In the genomic region with DNA sequence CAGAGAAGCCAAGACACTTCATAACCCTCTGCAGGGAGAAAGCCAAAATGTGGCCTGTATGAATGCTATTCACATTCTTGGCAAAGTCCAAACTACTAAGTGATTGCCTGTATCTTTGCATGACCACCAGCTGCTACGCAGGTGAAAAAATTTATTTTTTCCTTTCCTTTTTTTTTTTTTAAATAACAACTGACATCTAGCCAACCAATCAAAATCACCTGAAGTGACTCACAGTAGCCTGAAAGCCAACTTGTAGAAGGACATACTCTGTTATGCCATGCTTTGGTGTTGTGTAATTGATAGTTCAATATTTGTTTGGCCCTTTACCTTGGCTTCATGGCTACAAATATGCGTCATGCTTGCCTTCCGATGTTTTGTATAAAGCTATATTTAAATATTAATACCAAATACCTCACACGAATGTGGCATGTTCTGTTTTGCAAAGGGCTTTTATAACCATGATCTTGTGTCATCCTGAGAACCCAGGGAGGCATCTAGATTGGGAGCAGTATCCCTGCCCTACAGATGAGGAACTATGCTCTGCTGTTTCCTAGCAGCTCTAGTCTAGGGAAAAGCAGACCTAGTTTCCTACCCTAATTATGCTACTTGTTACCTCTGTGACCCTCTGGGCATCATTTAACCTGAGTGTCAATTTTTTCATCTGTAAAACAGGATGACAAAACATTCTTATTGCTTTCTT, we compare ENCODE assay signal across 1 cellular context.
TF ChIP-seq lines count a peak whose summit lies in the region.

No MANE protein-coding gene starts in this region.

TF ChIP-seq in HepG2, 621 proteins besides CTCF, POLR2A, EP300 and RAD21 (continued from another document and continues in another):
- TF ChIP-seq, protein P1, sequence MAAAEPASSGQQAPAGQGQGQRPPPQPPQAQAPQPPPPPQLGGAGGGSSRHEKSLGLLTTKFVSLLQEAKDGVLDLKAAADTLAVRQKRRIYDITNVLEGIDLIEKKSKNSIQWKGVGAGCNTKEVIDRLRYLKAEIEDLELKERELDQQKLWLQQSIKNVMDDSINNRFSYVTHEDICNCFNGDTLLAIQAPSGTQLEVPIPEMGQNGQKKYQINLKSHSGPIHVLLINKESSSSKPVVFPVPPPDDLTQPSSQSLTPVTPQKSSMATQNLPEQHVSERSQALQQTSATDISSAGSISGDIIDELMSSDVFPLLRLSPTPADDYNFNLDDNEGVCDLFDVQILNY (CRISPR knock-in tag; conservative IDR thresholded peaks at IDR 0.05): no peak
- TF ChIP-seq ZNF816 (CRISPR knock-in tag; IDR thresholded peaks at IDR 0.05; ENCODE audit: borderline replicate concordance) (no peak), YEATS2 (CRISPR knock-in tag; IDR thresholded peaks at IDR 0.05; ENCODE audit: borderline replicate concordance) (no peak), TARDBP (CRISPR knock-in tag; IDR thresholded peaks at IDR 0.05) (no peak), AGO1 (IDR thresholded peaks at IDR 0.05; ENCODE audit: low read depth, low read length, poor library complexity, severe bottlenecking) (no peak), ZNF780A (CRISPR knock-in tag; IDR thresholded peaks at IDR 0.05) (no peak), ZFP1 (CRISPR knock-in tag; IDR thresholded peaks at IDR 0.05) (no peak), ZNF10 (CRISPR knock-in tag; IDR thresholded peaks at IDR 0.05; ENCODE audit: borderline replicate concordance, low read depth) (no peak), CHD2 (IDR thresholded peaks at IDR 0.05; ENCODE audit: low read depth, low read length) (no peak), ZNF121 (CRISPR knock-in tag; IDR thresholded peaks at IDR 0.05) (no peak), CHCHD3 (CRISPR knock-in tag; IDR thresholded peaks at IDR 0.05) (no peak), NPAS2 (CRISPR knock-in tag; IDR thresholded peaks at IDR 0.05; ENCODE audit: borderline replicate concordance) (no peak), PCBP1 (IDR thresholded peaks at IDR 0.05; ENCODE audit: borderline replicate concordance, low read depth, low read length) (no peak), SOX6 (IDR thresholded peaks at IDR 0.05) (no peak), SOX6 (CRISPR knock-in tag; IDR thresholded peaks at IDR 0.05) (peak; percentile 61), ATF7 (IDR thresholded peaks at IDR 0.05) (peak; percentile 76), ATF7 (CRISPR knock-in tag; IDR thresholded peaks at IDR 0.05) (no peak; the same call in 1 of the 2 replicates), STAG1 (CRISPR knock-in tag; IDR thresholded peaks at IDR 0.05) (no peak), ZNF788 (CRISPR knock-in tag; IDR thresholded peaks at IDR 0.05; ENCODE audit: borderline replicate concordance) (no peak), ZNF138 (CRISPR knock-in tag; IDR thresholded peaks at IDR 0.05; ENCODE audit: low read depth) (no peak), MAZ (IDR thresholded peaks at IDR 0.05; ENCODE audit: borderline replicate concordance, low read depth, low read length) (no peak), MAZ (CRISPR knock-in tag; IDR thresholded peaks at IDR 0.05; ENCODE audit: low read depth) (no peak), STAT5B (CRISPR knock-in tag; IDR thresholded peaks at IDR 0.05) (no peak), ZMAT3 (CRISPR knock-in tag; conservative IDR thresholded peaks at IDR 0.05) (no peak), TSC22D2 (CRISPR knock-in tag; IDR thresholded peaks at IDR 0.05; ENCODE audit: borderline replicate concordance) (no peak), ZNF329 (CRISPR knock-in tag; IDR thresholded peaks at IDR 0.05; ENCODE audit: low read depth) (no peak), ZSCAN30 (CRISPR knock-in tag; IDR thresholded peaks at IDR 0.05) (no peak), ZNF382 (CRISPR knock-in tag; IDR thresholded peaks at IDR 0.05; ENCODE audit: borderline replicate concordance) (no peak), MIER3 (CRISPR knock-in tag; IDR thresholded peaks at IDR 0.05; ENCODE audit: borderline replicate concordance) (peak; percentile 89; the same call in 1 of the 2 replicates), ZNF136 (CRISPR knock-in tag; IDR thresholded peaks at IDR 0.05; ENCODE audit: low read depth) (no peak), HNRNPLL (IDR thresholded peaks at IDR 0.05; ENCODE audit: low read depth, low read length, poor library complexity, severe bottlenecking) (no peak), ZNF484 (CRISPR knock-in tag; IDR thresholded peaks at IDR 0.05; ENCODE audit: borderline replicate concordance, low read depth) (no peak), ZNF776 (CRISPR knock-in tag; IDR thresholded peaks at IDR 0.05) (no peak), HIVEP1 (CRISPR knock-in tag; IDR thresholded peaks at IDR 0.05) (no peak), ZC3H13 (CRISPR knock-in tag; IDR thresholded peaks at IDR 0.05) (no peak), ZBTB3 (CRISPR knock-in tag; IDR thresholded peaks at IDR 0.05; ENCODE audit: borderline replicate concordance, low read depth) (no peak)
- TF ChIP-seq, protein P2, sequence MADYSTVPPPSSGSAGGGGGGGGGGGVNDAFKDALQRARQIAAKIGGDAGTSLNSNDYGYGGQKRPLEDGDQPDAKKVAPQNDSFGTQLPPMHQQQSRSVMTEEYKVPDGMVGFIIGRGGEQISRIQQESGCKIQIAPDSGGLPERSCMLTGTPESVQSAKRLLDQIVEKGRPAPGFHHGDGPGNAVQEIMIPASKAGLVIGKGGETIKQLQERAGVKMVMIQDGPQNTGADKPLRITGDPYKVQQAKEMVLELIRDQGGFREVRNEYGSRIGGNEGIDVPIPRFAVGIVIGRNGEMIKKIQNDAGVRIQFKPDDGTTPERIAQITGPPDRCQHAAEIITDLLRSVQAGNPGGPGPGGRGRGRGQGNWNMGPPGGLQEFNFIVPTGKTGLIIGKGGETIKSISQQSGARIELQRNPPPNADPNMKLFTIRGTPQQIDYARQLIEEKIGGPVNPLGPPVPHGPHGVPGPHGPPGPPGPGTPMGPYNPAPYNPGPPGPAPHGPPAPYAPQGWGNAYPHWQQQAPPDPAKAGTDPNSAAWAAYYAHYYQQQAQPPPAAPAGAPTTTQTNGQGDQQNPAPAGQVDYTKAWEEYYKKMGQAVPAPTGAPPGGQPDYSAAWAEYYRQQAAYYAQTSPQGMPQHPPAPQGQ (CRISPR knock-in tag; IDR thresholded peaks at IDR 0.05; ENCODE audit: borderline replicate concordance): no peak
- TF ChIP-seq, protein P3, sequence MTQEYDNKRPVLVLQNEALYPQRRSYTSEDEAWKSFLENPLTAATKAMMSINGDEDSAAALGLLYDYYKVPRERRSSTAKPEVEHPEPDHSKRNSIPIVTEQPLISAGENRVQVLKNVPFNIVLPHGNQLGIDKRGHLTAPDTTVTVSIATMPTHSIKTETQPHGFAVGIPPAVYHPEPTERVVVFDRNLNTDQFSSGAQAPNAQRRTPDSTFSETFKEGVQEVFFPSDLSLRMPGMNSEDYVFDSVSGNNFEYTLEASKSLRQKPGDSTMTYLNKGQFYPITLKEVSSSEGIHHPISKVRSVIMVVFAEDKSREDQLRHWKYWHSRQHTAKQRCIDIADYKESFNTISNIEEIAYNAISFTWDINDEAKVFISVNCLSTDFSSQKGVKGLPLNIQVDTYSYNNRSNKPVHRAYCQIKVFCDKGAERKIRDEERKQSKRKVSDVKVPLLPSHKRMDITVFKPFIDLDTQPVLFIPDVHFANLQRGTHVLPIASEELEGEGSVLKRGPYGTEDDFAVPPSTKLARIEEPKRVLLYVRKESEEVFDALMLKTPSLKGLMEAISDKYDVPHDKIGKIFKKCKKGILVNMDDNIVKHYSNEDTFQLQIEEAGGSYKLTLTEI (CRISPR knock-in tag; conservative IDR thresholded peaks at IDR 0.05): no peak
- TF ChIP-seq, protein P4, sequence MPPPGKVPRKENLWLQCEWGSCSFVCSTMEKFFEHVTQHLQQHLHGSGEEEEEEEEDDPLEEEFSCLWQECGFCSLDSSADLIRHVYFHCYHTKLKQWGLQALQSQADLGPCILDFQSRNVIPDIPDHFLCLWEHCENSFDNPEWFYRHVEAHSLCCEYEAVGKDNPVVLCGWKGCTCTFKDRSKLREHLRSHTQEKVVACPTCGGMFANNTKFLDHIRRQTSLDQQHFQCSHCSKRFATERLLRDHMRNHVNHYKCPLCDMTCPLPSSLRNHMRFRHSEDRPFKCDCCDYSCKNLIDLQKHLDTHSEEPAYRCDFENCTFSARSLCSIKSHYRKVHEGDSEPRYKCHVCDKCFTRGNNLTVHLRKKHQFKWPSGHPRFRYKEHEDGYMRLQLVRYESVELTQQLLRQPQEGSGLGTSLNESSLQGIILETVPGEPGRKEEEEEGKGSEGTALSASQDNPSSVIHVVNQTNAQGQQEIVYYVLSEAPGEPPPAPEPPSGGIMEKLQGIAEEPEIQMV (CRISPR knock-in tag; IDR thresholded peaks at IDR 0.05; ENCODE audit: low read depth): no peak
- TF ChIP-seq, protein P5, sequence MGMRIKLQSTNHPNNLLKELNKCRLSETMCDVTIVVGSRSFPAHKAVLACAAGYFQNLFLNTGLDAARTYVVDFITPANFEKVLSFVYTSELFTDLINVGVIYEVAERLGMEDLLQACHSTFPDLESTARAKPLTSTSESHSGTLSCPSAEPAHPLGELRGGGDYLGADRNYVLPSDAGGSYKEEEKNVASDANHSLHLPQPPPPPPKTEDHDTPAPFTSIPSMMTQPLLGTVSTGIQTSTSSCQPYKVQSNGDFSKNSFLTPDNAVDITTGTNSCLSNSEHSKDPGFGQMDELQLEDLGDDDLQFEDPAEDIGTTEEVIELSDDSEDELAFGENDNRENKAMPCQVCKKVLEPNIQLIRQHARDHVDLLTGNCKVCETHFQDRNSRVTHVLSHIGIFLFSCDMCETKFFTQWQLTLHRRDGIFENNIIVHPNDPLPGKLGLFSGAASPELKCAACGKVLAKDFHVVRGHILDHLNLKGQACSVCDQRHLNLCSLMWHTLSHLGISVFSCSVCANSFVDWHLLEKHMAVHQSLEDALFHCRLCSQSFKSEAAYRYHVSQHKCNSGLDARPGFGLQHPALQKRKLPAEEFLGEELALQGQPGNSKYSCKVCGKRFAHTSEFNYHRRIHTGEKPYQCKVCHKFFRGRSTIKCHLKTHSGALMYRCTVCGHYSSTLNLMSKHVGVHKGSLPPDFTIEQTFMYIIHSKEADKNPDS (CRISPR knock-in tag; IDR thresholded peaks at IDR 0.05): no peak
- TF ChIP-seq, protein P6, sequence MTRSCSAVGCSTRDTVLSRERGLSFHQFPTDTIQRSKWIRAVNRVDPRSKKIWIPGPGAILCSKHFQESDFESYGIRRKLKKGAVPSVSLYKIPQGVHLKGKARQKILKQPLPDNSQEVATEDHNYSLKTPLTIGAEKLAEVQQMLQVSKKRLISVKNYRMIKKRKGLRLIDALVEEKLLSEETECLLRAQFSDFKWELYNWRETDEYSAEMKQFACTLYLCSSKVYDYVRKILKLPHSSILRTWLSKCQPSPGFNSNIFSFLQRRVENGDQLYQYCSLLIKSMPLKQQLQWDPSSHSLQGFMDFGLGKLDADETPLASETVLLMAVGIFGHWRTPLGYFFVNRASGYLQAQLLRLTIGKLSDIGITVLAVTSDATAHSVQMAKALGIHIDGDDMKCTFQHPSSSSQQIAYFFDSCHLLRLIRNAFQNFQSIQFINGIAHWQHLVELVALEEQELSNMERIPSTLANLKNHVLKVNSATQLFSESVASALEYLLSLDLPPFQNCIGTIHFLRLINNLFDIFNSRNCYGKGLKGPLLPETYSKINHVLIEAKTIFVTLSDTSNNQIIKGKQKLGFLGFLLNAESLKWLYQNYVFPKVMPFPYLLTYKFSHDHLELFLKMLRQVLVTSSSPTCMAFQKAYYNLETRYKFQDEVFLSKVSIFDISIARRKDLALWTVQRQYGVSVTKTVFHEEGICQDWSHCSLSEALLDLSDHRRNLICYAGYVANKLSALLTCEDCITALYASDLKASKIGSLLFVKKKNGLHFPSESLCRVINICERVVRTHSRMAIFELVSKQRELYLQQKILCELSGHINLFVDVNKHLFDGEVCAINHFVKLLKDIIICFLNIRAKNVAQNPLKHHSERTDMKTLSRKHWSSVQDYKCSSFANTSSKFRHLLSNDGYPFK (CRISPR knock-in tag; IDR thresholded peaks at IDR 0.05; ENCODE audit: borderline replicate concordance): no peak
- TF ChIP-seq, protein P7, sequence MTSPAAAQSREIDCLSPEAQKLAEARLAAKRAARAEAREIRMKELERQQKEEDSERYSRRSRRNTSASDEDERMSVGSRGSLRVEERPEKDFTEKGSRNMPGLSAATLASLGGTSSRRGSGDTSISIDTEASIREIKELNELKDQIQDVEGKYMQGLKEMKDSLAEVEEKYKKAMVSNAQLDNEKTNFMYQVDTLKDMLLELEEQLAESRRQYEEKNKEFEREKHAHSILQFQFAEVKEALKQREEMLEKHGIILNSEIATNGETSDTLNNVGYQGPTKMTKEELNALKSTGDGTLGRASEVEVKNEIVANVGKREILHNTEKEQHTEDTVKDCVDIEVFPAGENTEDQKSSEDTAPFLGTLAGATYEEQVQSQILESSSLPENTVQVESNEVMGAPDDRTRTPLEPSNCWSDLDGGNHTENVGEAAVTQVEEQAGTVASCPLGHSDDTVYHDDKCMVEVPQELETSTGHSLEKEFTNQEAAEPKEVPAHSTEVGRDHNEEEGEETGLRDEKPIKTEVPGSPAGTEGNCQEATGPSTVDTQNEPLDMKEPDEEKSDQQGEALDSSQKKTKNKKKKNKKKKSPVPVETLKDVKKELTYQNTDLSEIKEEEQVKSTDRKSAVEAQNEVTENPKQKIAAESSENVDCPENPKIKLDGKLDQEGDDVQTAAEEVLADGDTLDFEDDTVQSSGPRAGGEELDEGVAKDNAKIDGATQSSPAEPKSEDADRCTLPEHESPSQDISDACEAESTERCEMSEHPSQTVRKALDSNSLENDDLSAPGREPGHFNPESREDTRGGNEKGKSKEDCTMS (CRISPR knock-in tag; conservative IDR thresholded peaks at IDR 0.05): no peak
- TF ChIP-seq, protein P8, sequence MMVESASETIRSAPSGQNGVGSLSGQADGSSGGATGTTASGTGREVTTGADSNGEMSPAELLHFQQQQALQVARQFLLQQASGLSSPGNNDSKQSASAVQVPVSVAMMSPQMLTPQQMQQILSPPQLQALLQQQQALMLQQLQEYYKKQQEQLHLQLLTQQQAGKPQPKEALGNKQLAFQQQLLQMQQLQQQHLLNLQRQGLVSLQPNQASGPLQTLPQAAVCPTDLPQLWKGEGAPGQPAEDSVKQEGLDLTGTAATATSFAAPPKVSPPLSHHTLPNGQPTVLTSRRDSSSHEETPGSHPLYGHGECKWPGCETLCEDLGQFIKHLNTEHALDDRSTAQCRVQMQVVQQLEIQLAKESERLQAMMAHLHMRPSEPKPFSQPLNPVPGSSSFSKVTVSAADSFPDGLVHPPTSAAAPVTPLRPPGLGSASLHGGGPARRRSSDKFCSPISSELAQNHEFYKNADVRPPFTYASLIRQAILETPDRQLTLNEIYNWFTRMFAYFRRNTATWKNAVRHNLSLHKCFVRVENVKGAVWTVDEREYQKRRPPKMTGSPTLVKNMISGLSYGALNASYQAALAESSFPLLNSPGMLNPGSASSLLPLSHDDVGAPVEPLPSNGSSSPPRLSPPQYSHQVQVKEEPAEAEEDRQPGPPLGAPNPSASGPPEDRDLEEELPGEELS (CRISPR knock-in tag; IDR thresholded peaks at IDR 0.05): peak; percentile 78
- TF ChIP-seq, protein P9, sequence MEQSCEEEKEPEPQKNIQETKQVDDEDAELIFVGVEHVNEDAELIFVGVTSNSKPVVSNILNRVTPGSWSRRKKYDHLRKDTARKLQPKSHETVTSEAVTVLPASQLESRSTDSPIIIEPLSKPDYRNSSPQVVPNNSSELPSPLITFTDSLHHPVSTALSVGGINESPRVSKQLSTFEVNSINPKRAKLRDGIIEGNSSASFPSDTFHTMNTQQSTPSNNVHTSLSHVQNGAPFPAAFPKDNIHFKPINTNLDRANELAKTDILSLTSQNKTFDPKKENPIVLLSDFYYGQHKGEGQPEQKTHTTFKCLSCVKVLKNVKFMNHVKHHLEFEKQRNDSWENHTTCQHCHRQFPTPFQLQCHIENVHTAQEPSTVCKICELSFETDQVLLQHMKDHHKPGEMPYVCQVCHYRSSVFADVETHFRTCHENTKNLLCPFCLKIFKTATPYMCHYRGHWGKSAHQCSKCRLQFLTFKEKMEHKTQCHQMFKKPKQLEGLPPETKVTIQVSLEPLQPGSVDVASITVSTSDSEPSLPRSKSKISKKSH (CRISPR knock-in tag; IDR thresholded peaks at IDR 0.05; ENCODE audit: borderline replicate concordance): no peak
